In the genomic region with DNA sequence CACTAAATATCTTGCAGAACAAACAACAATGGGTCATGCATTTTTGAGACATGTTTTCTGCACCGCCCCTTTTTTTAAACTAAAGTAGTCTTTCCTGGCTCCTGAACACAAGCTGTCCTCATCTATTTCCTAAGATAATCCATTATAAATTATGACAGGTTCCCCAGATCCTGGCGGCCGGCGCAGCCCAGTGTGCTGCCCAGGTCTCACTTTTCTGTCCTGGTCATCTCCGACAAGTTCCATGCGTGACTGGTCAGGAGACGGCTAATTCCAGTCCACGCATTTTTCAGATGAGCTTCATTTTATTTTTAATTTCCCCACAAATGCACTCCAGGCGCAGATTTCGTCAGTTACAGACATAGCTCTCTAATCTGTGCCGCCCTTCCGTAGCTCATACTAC, we compare ENCODE assay signal across 24 cellular contexts.
DNase-seq lines count a peak whose midpoint lies in the region; ATAC-seq and TF ChIP-seq lines count a peak whose summit lies in the region.
"Had no signal": no experiment of that assay in that cellular context is flagged by ENCODE, and none has a peak within 500 bp of the region (broad histone marks: within the 10 kb centered on the region; RNA-seq: fewer than 3 reads in every experiment).

No MANE protein-coding gene starts in this region.

- in situ Hi-C loops in gastrocnemius medialis (cut with MboI; ENCODE audit: low sequenced_read_pairs in 4 of 4) = no loop called here

- H3K4me3 Mint-ChIP-seq in neural crest cell = no peak overlapping the region
- H3K4me3 Mint-ChIP-seq: CD14-positive monocyte; CD4-positive, alpha-beta memory T cell; CD8-positive, alpha-beta memory T cell had no signal

- intact Hi-C loops in gastrocnemius medialis (cut with DNase I; ENCODE audit: low total_unique reads) = loop anchor here (5.0 to 10.0 kb wide), 5 partner anchors 302 to 1511 kb away; partner anchors contain the start of gene NIPBL

- peaks cover 4% of the 10 kb centered on the region for H3K9me3 Mint-ChIP-seq in neural crest cell
- peaks cover 5 to 6% of the 10 kb centered on the region in 2 donors for H3K9me3 Mint-ChIP-seq in activated naive CD4-positive, alpha-beta T cell treated with anti-CD3 and anti-CD28 coated beads, Interleukin-2, amount 50 U/mL, for 72 hours

- peak overlapping the region; percentile 77 for H3K27ac ChIP-seq in VCaP
- peak overlapping the region; percentile 84 to 89 (median 87) for H3K27ac ChIP-seq in gastrocnemius medialis
- H3K27ac ChIP-seq: BLaER1 had no signal

- peaks cover 3% of the 10 kb centered on the region for H3K27me3 Mint-ChIP-seq in neural crest cell (ENCODE audit: low read depth)
- H3K27me3 Mint-ChIP-seq: CD4-positive, CD25-positive, alpha-beta regulatory T cell; CD8-positive, alpha-beta memory T cell had no signal

- no peak overlapping the region for H3K4me3 ChIP-seq in gastrocnemius medialis
- H3K4me3 ChIP-seq: BLaER1, GM12878 had no signal

- H3K36me3 ChIP-seq in gastrocnemius medialis = no peaks in the 10 kb centered on the region
- H3K36me3 ChIP-seq: BE2C, BLaER1 had no signal

- no peaks in the 10 kb centered on the region for H3K36me3 Mint-ChIP-seq in neural crest cell (ENCODE audit: low read depth)
- no peaks in the 10 kb centered on the region for H3K36me3 Mint-ChIP-seq in activated naive CD4-positive, alpha-beta T cell treated with anti-CD3 and anti-CD28 coated beads, Interleukin-2, amount 50 U/mL, for 72 hours
- H3K36me3 Mint-ChIP-seq: CD14-positive monocyte; CD4-positive, alpha-beta memory T cell; CD4-positive, CD25-positive, alpha-beta regulatory T cell; CD8-positive, alpha-beta memory T cell had no signal

- no peak for TF ChIP-seq POLR2A in gastrocnemius medialis (IDR thresholded peaks at IDR 0.05)

- peak in 1 of 2 donors; percentile 30 for ATAC-seq in gastrocnemius medialis
- no peak for ATAC-seq in HG03108 (IDR thresholded peaks at IDR 0.05; ENCODE audit: unreplicated experiment)
- no peak for ATAC-seq in activated naive CD4-positive, alpha-beta T cell treated with anti-CD3 and anti-CD28 coated beads, Interleukin-2, amount 50 U/mL, for 72 hours
- ATAC-seq in GM21528 (IDR thresholded peaks at IDR 0.05; ENCODE audit: low FRiP score, unreplicated experiment) = no peak
- ATAC-seq: GM12878 had no signal

- TF ChIP-seq CTCF in VCaP (conservative IDR thresholded peaks at IDR 0.05) = no peak
- TF ChIP-seq CTCF in neural crest cell (conservative IDR thresholded peaks at IDR 0.05) = no peak
- no peak for TF ChIP-seq CTCF in gastrocnemius medialis (IDR thresholded peaks at IDR 0.05 in 4 of 5, conservative IDR thresholded peaks at IDR 0.05 in 1 of 5)

- H3K27ac Mint-ChIP-seq in neural crest cell (ENCODE audit: unreplicated experiment) = peak overlapping the region; percentile 32
- H3K27ac Mint-ChIP-seq in activated naive CD4-positive, alpha-beta T cell treated with anti-CD3 and anti-CD28 coated beads, Interleukin-2, amount 50 U/mL, for 72 hours = no peak overlapping the region
- H3K27ac Mint-ChIP-seq: CD14-positive monocyte; CD4-positive, alpha-beta memory T cell; CD4-positive, CD25-positive, alpha-beta regulatory T cell; CD8-positive, alpha-beta memory T cell had no signal

- H3K4me1 ChIP-seq in gastrocnemius medialis = peaks cover 45 to 54% of the 10 kb centered on the region in 2 donors
- H3K4me1 ChIP-seq: BE2C, BLaER1 had no signal

- no peaks in the 10 kb centered on the region for H3K4me1 Mint-ChIP-seq in neural crest cell
- H3K4me1 Mint-ChIP-seq: CD14-positive monocyte; CD4-positive, alpha-beta memory T cell; CD4-positive, CD25-positive, alpha-beta regulatory T cell; CD8-positive, alpha-beta memory T cell had no signal

- H3K9me3 ChIP-seq in gastrocnemius medialis = no peaks in the 10 kb centered on the region
- H3K9me3 ChIP-seq: BE2C, BLaER1 had no signal

- H3K27me3 ChIP-seq in gastrocnemius medialis = no peaks in the 10 kb centered on the region
- H3K27me3 ChIP-seq: BE2C, BLaER1 had no signal

- DNase-seq in neural crest cell (ENCODE audit: low read depth, low spot score) (no peak), gastrocnemius medialis (peak; percentile 29 to 49)
- DNase-seq in activated naive CD4-positive, alpha-beta T cell treated with anti-CD3 and anti-CD28 coated beads, Interleukin-2, amount 50 U/mL, for 72 hours (ENCODE audit: low spot score in 2 of 2) = no peak
- DNase-seq: 8988T; ACHN; BE2C; C1 segment of cervical spinal cord; CD4-positive, alpha-beta memory T cell; CD4-positive, CD25-positive, alpha-beta regulatory T cell; CD8-positive, alpha-beta memory T cell; COR-L47; DMS 273 treated with DMSO at 0.1 percent for 48 hours; DMS153; DMS53; DMS79; DND-41; EL; GDM1 had no signal

Comparison
In these comparisons a context has a peak if more than half of its experiments do, and no peak if none do; other contexts are left out.
1. DNase-seq: peak in gastrocnemius medialis (2 of 2); none in neural crest cell (single experiment) and activated naive CD4-positive, alpha-beta T cell treated with anti-CD3 and anti-CD28 coated beads, Interleukin-2, amount 50 U/mL, for 72 hours (0 of 2).